ENCODE assay signal across 8 cellular contexts in the genomic region with DNA sequence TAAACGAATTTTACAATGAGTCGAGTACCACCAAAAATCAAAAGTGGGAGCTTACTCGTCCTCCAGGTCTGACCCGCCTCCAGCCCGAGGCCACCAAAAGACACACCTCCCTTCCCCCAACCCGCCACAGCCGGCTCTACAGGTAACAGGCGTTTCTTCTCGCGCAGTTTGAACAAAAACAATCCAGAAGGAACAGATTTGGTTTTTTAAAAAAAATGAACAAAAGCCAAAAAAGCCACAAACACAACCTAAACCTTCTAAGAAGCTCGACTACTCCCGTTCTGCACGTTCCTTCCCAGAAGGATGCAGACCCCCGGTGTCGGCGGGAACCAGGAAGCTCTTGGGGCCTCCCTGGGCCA. TPM values are rescaled to one million over a fixed set of nuclear protein-coding genes. Genes with fewer than 3 reads are reported as not detected.
DNase-seq lines count a peak whose midpoint lies in the region; ATAC-seq and TF ChIP-seq lines count a peak whose summit lies in the region.

No MANE protein-coding gene starts in this region.

- no peak overlapping the region for H3K14ac ChIP-seq in H9 (ENCODE audit: insufficient read depth, low read length)

- peaks cover 29% of the 10 kb centered on the region for H3K79me2 ChIP-seq in H9 (ENCODE audit: insufficient read depth, low read length)

- H3K4me3 ChIP-seq in GM08714 (ENCODE audit: low read length) (peak overlapping the region; percentile 96), duodenal mucosa (ENCODE audit: low read depth in 1 of 2, low read length in 2 of 2) (peak overlapping the region; percentile 93 to 96), mucosa of rectum (ENCODE audit: low read length in 2 of 2) (peak overlapping the region; percentile 91 to 94)

- H3K27ac ChIP-seq in H9 (ENCODE audit: insufficient read length, low read depth, low read length): no peak overlapping the region
- H3K27ac ChIP-seq in duodenal mucosa (ENCODE audit: low read depth, low read length): no peak overlapping the region
- H3K27ac ChIP-seq in mucosa of rectum (ENCODE audit: low read depth in 2 of 2, low read length in 2 of 2): peak overlapping the region; percentile 92 to 94

- H3K4me1 ChIP-seq in H9 (ENCODE audit: insufficient read depth, low read length): peaks cover 7% of the 10 kb centered on the region; the same call in 1 of the 2 replicates
- H3K4me1 ChIP-seq in duodenal mucosa (ENCODE audit: control insufficient read depth in 1 of 2, insufficient read depth in 2 of 2, low read length in 2 of 2): peaks cover 11 to 15% of the 10 kb centered on the region in 2 donors
- H3K4me1 ChIP-seq in mucosa of rectum (ENCODE audit: control insufficient read depth in 2 of 2, insufficient read depth in 2 of 2, low read length in 2 of 2): peaks cover 6% of the 10 kb centered on the region in 2 donors

- no peak overlapping the region for H3T11ph ChIP-seq in H9 (ENCODE audit: low read length)

- H4K20me1 ChIP-seq in H9 (ENCODE audit: control insufficient read depth, insufficient read depth, insufficient read length): no peaks in the 10 kb centered on the region

- H3K23me2 ChIP-seq in H9 (ENCODE audit: insufficient read length, low read depth, low read length, poor library complexity, severe bottlenecking): peaks cover 3% of the 10 kb centered on the region

- H2AK5ac ChIP-seq in H9 (ENCODE audit: insufficient read length, low read length): no peak overlapping the region

- H4K91ac ChIP-seq in H9 (ENCODE audit: insufficient read length, low read depth, low read length): no peak overlapping the region

- no CpG with 5 or more reads among the region's 16 CpGs for WGBS in H9 (ENCODE audit: extremely low coverage, insufficient read length, low lambda C conversion rate)

- no peak overlapping the region for H4K5ac ChIP-seq in H9 (ENCODE audit: insufficient read length, low read depth, low read length)

- H3K4me3 Mint-ChIP-seq in H9: peak overlapping the region; percentile 91 to 92
- peak overlapping the region; percentile 89 to 96 for H3K4me3 Mint-ChIP-seq in stimulated activated naive CD8-positive, alpha-beta T cell treated with anti-CD3 and anti-CD28 coated beads, Interleukin-15, amount 100 ng/mL, for 72 hours

- peaks cover 20 to 30% of the 10 kb centered on the region in 2 experiments for H3K4me1 Mint-ChIP-seq in H9
- peaks cover 41% of the 10 kb centered on the region for H3K4me1 Mint-ChIP-seq in stimulated activated naive CD8-positive, alpha-beta T cell treated with anti-CD3 and anti-CD28 coated beads, Interleukin-15, amount 100 ng/mL, for 72 hours

- H4K8ac ChIP-seq in H9 (replicated peaks; ENCODE audit: insufficient read length, low read depth, low read length): no peak overlapping the region

- H2BK5ac ChIP-seq in H9 (ENCODE audit: insufficient read length, low read length): no peak overlapping the region

- no peaks in the 10 kb centered on the region for H3K79me1 ChIP-seq in H9 (ENCODE audit: insufficient read depth, low read depth, low read length, poor library complexity, severe bottlenecking)

- peak overlapping the region; percentile 26 for H2BK120ac ChIP-seq in H9 (ENCODE audit: low read depth, low read length, poor library complexity, severe bottlenecking)

- H3K23ac ChIP-seq in H9 (ENCODE audit: insufficient read length, low read depth, low read length): no peak overlapping the region

- peaks cover 3% of the 10 kb centered on the region; the same call in 1 of the 2 replicates for H3K27me3 ChIP-seq in H9 (ENCODE audit: insufficient read depth, low read length)
- H3K27me3 ChIP-seq in duodenal mucosa (ENCODE audit: control insufficient read depth in 1 of 2, insufficient read depth in 2 of 2, low read length in 2 of 2): no peaks in the 10 kb centered on the region
- no peaks in the 10 kb centered on the region for H3K27me3 ChIP-seq in mucosa of rectum (ENCODE audit: control insufficient read depth in 2 of 2, insufficient read depth in 2 of 2, low read length in 2 of 2)

- H3K56ac ChIP-seq in H9 (ENCODE audit: insufficient read length, low read depth, low read length): no peak overlapping the region

- no peaks in the 10 kb centered on the region for H3K9me3 ChIP-seq in H9 (ENCODE audit: control insufficient read depth, low read depth, low read length)
- no peaks in the 10 kb centered on the region for H3K9me3 ChIP-seq in duodenal mucosa (ENCODE audit: control insufficient read depth in 1 of 2, low read length in 2 of 2)
- no peaks in the 10 kb centered on the region for H3K9me3 ChIP-seq in mucosa of rectum (ENCODE audit: control insufficient read depth in 2 of 2, low read length in 2 of 2)

- H2BK15ac ChIP-seq in H9 (ENCODE audit: low read depth, low read length): no peak overlapping the region

- peaks cover 6 to 17% (median 16%) of the 10 kb centered on the region in 3 experiments for H3K36me3 Mint-ChIP-seq in H9 (ENCODE audit: insufficient read depth in 1 of 3, low read depth in 3 of 3)

- H3K4me2 ChIP-seq in H9 (ENCODE audit: insufficient read depth, insufficient read length, low read length): peak overlapping the region; percentile 50

- H2BK12ac ChIP-seq in H9 (ENCODE audit: insufficient read length, low read depth, low read length): no peak overlapping the region

- DNase-seq in H9 (peak; percentile 66), NCI-H1092 (lab: John Stamatoyannopoulos, UW) (peak; percentile 21), Kasumi-1 (lab: John Stamatoyannopoulos, UW) (no peak)
- peak; percentile 68 for DNase-seq in activated CD4-positive, alpha-beta T cell treated with anti-CD3 and anti-CD28 coated beads for 48 hours
- peak in 1 of 2 donors; percentile 59 for DNase-seq in stimulated activated naive CD8-positive, alpha-beta T cell treated with anti-CD3 and anti-CD28 coated beads, Interleukin-15, amount 100 ng/mL, for 72 hours

- peak overlapping the region; percentile 74 to 95 (median 90); a peak in 6 of 7 replicates for H3K27ac Mint-ChIP-seq in H9
- H3K27ac Mint-ChIP-seq in stimulated activated naive CD8-positive, alpha-beta T cell treated with anti-CD3 and anti-CD28 coated beads, Interleukin-15, amount 100 ng/mL, for 72 hours: peak overlapping the region; percentile 93 to 98

- H3K36me3 ChIP-seq in duodenal mucosa (ENCODE audit: control insufficient read depth in 1 of 2, insufficient read depth in 2 of 2, low read length in 2 of 2) (no peaks in the 10 kb centered on the region), mucosa of rectum (ENCODE audit: control insufficient read depth in 2 of 2, insufficient read depth in 2 of 2, low read length in 2 of 2) (no peaks in the 10 kb centered on the region)

- no peak overlapping the region for H2AFZ ChIP-seq in H9 (ENCODE audit: low read length)

- H3K4ac ChIP-seq in H9 (ENCODE audit: low read depth, low read length): no peak overlapping the region

- peak overlapping the region; percentile 72 for H3K9ac ChIP-seq in H9 (ENCODE audit: extremely low read depth, insufficient read length, low read length)
- peak overlapping the region; percentile 76 to 90 for H3K9ac ChIP-seq in duodenal mucosa (ENCODE audit: low read depth in 1 of 2, low read length in 2 of 2)
- peak overlapping the region; percentile 94 to 96 for H3K9ac ChIP-seq in mucosa of rectum (ENCODE audit: low read depth in 1 of 2, low read length in 2 of 2)

- no peak overlapping the region for H2BK20ac ChIP-seq in H9 (ENCODE audit: low read depth, low read length, poor library complexity, severe bottlenecking)

- TF ChIP-seq CTCF in H9 (conservative IDR thresholded peaks at IDR 0.05): no peak

- peak; percentile 47 for ATAC-seq in stimulated activated naive CD8-positive, alpha-beta T cell treated with anti-CD3 and anti-CD28 coated beads, Interleukin-15, amount 100 ng/mL, for 72 hours

- H3K18ac ChIP-seq in H9 (ENCODE audit: insufficient read length, low read depth, low read length): peak overlapping the region; percentile 78

- peaks cover 10 to 14% of the 10 kb centered on the region in 2 experiments for H3K9me3 Mint-ChIP-seq in H9
- H3K9me3 Mint-ChIP-seq in stimulated activated naive CD8-positive, alpha-beta T cell treated with anti-CD3 and anti-CD28 coated beads, Interleukin-15, amount 100 ng/mL, for 72 hours: peaks cover 0 to 4% of the 10 kb centered on the region in 2 donors

- H3K27me3 Mint-ChIP-seq in H9 (ENCODE audit: low read depth): no peaks in the 10 kb centered on the region
- H3K27me3 Mint-ChIP-seq in stimulated activated naive CD8-positive, alpha-beta T cell treated with anti-CD3 and anti-CD28 coated beads, Interleukin-15, amount 100 ng/mL, for 72 hours: no peaks in the 10 kb centered on the region

RNA-seq across cellular contexts. Expression of gene ZDHHC20, which starts 0.7 kb away (rescaled TPM):
- total RNA-seq in H9 (2021): 63.2 and 69.1 TPM in 2 replicates

Comparison
In these comparisons a context has a peak if more than half of its experiments do, and no peak if none do; other contexts are left out.
1. DNase-seq: peak in H9 (single experiment), NCI-H1092 (single experiment) and activated CD4-positive, alpha-beta T cell treated with anti-CD3 and anti-CD28 coated beads for 48 hours (single experiment); none in Kasumi-1 (0 of 2).
2. H3K27ac ChIP-seq: peak in mucosa of rectum (2 of 2); none in H9 (single experiment) and duodenal mucosa (single experiment).
3. Peak in every context shown above with its lines, with median percentiles within 50 percentile points of each other: H3K4me3 ChIP-seq and H3K9ac ChIP-seq.